In genomic region chr7:31192996-31193395, GRCh38 we compare ENCODE assay signal across 8 cellular contexts.
DNase-seq lines count a peak whose midpoint lies in the region; ATAC-seq and TF ChIP-seq lines count a peak whose summit lies in the region.
"Had no signal": no experiment of that assay in that cellular context is flagged by ENCODE, and none has a peak within 500 bp of the region (broad histone marks: within the 10 kb centered on the region; RNA-seq: fewer than 3 reads in every experiment).

No MANE protein-coding gene starts in this region.

- H2AFZ ChIP-seq in neuronal stem cell (ENCODE audit: low read length) = peak overlapping the region; percentile 87

- no peak overlapping the region for H3K9ac ChIP-seq in neuronal stem cell (ENCODE audit: low read depth, low read length, poor library complexity)

- no peak overlapping the region for H2BK12ac ChIP-seq in neuronal stem cell (ENCODE audit: low read length)

- no peaks in the 10 kb centered on the region for H3K36me3 Mint-ChIP-seq in stimulated activated effector memory CD8-positive, alpha-beta T cell treated with anti-CD3 and anti-CD28 coated beads, Interleukin-12 subunit alpha, Interleukin-12 subunit beta, amount 100 ng/mL, for 72 hours

- H3K27me3 ChIP-seq in SJSA1 (replicated peaks) (peaks cover 16% of the 10 kb centered on the region; the same call in 1 of the 2 replicates), neuronal stem cell (ENCODE audit: control insufficient read depth in 3 of 3, insufficient read depth in 3 of 3, low read depth in 1 of 3, low read length in 3 of 3) (no peaks in the 10 kb centered on the region)

- no peaks in the 10 kb centered on the region for H3K4me1 Mint-ChIP-seq in stimulated activated effector memory CD8-positive, alpha-beta T cell treated with anti-CD3 and anti-CD28 coated beads, Interleukin-12 subunit alpha, Interleukin-12 subunit beta, amount 100 ng/mL, for 72 hours
- H3K4me1 Mint-ChIP-seq: activated B cell treated with CpG ODN at 0.5 μM for 24 hours had no signal

- DNase-seq in G401 (ENCODE audit: low spot score) = peak; percentile 79
- DNase-seq in SJSA1 (ENCODE audit: low read depth in 1 of 2, low spot score in 2 of 2) = peak; percentile 23 to 59
- peak; percentile 28 for DNase-seq in fibroblast of mammary gland (ENCODE audit: low read depth)
- peak; percentile 71 for DNase-seq in neuronal stem cell (ENCODE audit: low spot score)
- DNase-seq in AML-193 (lab: John Stamatoyannopoulos, UW) = no peak
- no peak for DNase-seq in stimulated activated effector memory CD8-positive, alpha-beta T cell treated with anti-CD3 and anti-CD28 coated beads, Interleukin-12 subunit alpha, Interleukin-12 subunit beta, amount 100 ng/mL, for 72 hours (ENCODE audit: low spot score in 2 of 2)
- DNase-seq: activated B cell treated with CpG ODN at 0.5 μM for 24 hours had no signal

- H3K27ac Mint-ChIP-seq in stimulated activated effector memory CD8-positive, alpha-beta T cell treated with anti-CD3 and anti-CD28 coated beads, Interleukin-12 subunit alpha, Interleukin-12 subunit beta, amount 100 ng/mL, for 72 hours = no peak overlapping the region
- H3K27ac Mint-ChIP-seq: activated B cell treated with CpG ODN at 0.5 μM for 24 hours had no signal

- no peak overlapping the region for H4K8ac ChIP-seq in neuronal stem cell (ENCODE audit: low read depth, low read length)

- H4K91ac ChIP-seq in neuronal stem cell (ENCODE audit: low read depth, low read length, poor library complexity) = no peak overlapping the region

- no peak overlapping the region for H3K23ac ChIP-seq in neuronal stem cell (ENCODE audit: low read depth, low read length, poor library complexity)

- H3K9me3 Mint-ChIP-seq in stimulated activated effector memory CD8-positive, alpha-beta T cell treated with anti-CD3 and anti-CD28 coated beads, Interleukin-12 subunit alpha, Interleukin-12 subunit beta, amount 100 ng/mL, for 72 hours = no peaks in the 10 kb centered on the region

- H3K4me3 Mint-ChIP-seq in stimulated activated effector memory CD8-positive, alpha-beta T cell treated with anti-CD3 and anti-CD28 coated beads, Interleukin-12 subunit alpha, Interleukin-12 subunit beta, amount 100 ng/mL, for 72 hours = no peak overlapping the region
- H3K4me3 Mint-ChIP-seq: activated B cell treated with CpG ODN at 0.5 μM for 24 hours had no signal

- H3K14ac ChIP-seq in neuronal stem cell (ENCODE audit: low read length) = no peak overlapping the region

- in situ Hi-C loops in G401 (cut with HindIII; ENCODE audit: low sequenced_read_pairs) = no loop called here

- TF ChIP-seq CTCF in LNCAP (IDR thresholded peaks at IDR 0.05) (peak; percentile 95), fibroblast of mammary gland (conservative IDR thresholded peaks at IDR 0.05; ENCODE audit: control insufficient read depth, insufficient read depth, low read depth, low read length) (peak; percentile 59)

- no peak overlapping the region for H2BK15ac ChIP-seq in neuronal stem cell (ENCODE audit: low read length)

- no peaks in the 10 kb centered on the region for H3K36me3 ChIP-seq in SJSA1
- H3K36me3 ChIP-seq in neuronal stem cell (replicated peaks in 1 of 2; ENCODE audit: control insufficient read depth in 2 of 2, insufficient read depth in 2 of 2, low read length in 2 of 2) = no peaks in the 10 kb centered on the region

- H2BK120ac ChIP-seq in neuronal stem cell (ENCODE audit: low read depth, low read length) = no peak overlapping the region

- no peaks in the 10 kb centered on the region; the same call in 1 of the 2 replicates for H3K4me1 ChIP-seq in SJSA1 (replicated peaks)
- peaks cover 0 to 2% of the 10 kb centered on the region in 2 donors for H3K4me1 ChIP-seq in neuronal stem cell (ENCODE audit: control insufficient read depth in 2 of 2, insufficient read depth in 1 of 2, low read depth in 1 of 2, low read length in 2 of 2)

- H2BK5ac ChIP-seq in neuronal stem cell (ENCODE audit: low read length) = no peak overlapping the region

- no peak for ATAC-seq in stimulated activated effector memory CD8-positive, alpha-beta T cell treated with anti-CD3 and anti-CD28 coated beads, Interleukin-12 subunit alpha, Interleukin-12 subunit beta, amount 100 ng/mL, for 72 hours

- H3K4ac ChIP-seq in neuronal stem cell (ENCODE audit: low read length) = no peak overlapping the region

- H2AK5ac ChIP-seq in neuronal stem cell (ENCODE audit: low read depth, low read length) = no peak overlapping the region

- no peak overlapping the region for H3K18ac ChIP-seq in neuronal stem cell (ENCODE audit: low read length)

- WGBS in neuronal stem cell (ENCODE audit: extremely low coverage in 2 of 2, insufficient read length in 2 of 2, insufficient replicate concordance in 1 of 2), 2 donors = no CpG with 5 or more reads among the region's 27 CpGs

- H3K27ac ChIP-seq in SJSA1 (no peak overlapping the region), neuronal stem cell (replicated peaks; ENCODE audit: low read length) (no peak overlapping the region)

- H3K9me3 ChIP-seq in SJSA1 (replicated peaks) = no peaks in the 10 kb centered on the region
- peaks cover 0 to 2% of the 10 kb centered on the region in 2 donors for H3K9me3 ChIP-seq in neuronal stem cell (replicated peaks in 1 of 2; ENCODE audit: control insufficient read depth in 2 of 2, insufficient read depth in 1 of 2, low read depth in 1 of 2, low read length in 2 of 2)

- H3K79me1 ChIP-seq in neuronal stem cell (ENCODE audit: low read depth, low read length) = no peaks in the 10 kb centered on the region

- no peak overlapping the region for H3K4me2 ChIP-seq in neuronal stem cell (ENCODE audit: insufficient read depth, low read length, poor library complexity, severe bottlenecking)

- no peak overlapping the region for H3K4me3 ChIP-seq in SJSA1
- no peak overlapping the region for H3K4me3 ChIP-seq in fibroblast of mammary gland (ENCODE audit: control insufficient read depth, low read depth, low read length)
- no peak overlapping the region for H3K4me3 ChIP-seq in neuronal stem cell (ENCODE audit: low read length in 2 of 2)

Comparison
In these comparisons a context has a peak if more than half of its experiments do, and no peak if none do; other contexts are left out.
1. DNase-seq: peak in G401 (single experiment), SJSA1 (2 of 2), fibroblast of mammary gland (single experiment) and neuronal stem cell (single experiment); none in AML-193 (0 of 2) and stimulated activated effector memory CD8-positive, alpha-beta T cell treated with anti-CD3 and anti-CD28 coated beads, Interleukin-12 subunit alpha, Interleukin-12 subunit beta, amount 100 ng/mL, for 72 hours (0 of 2).